In genomic region chr18:36427369-36427768, GRCh38 we compare ENCODE assay signal across 34 cellular contexts.
"Had no signal": no experiment of that assay in that cellular context is flagged by ENCODE, and none has a peak within 500 bp of the region (broad histone marks: within the 10 kb centered on the region; RNA-seq: fewer than 3 reads in every experiment).

No MANE protein-coding gene starts in this region.

- DNase-seq: activated CD4-positive, alpha-beta memory T cell treated with anti-CD3 and anti-CD28 coated beads for 36 hours; activated CD4-positive, alpha-beta T cell treated with anti-CD3 and anti-CD28 coated beads for 36 hours; activated CD4-positive, alpha-beta T cell treated with anti-CD3 and anti-CD28 coated beads, Interleukin-2, amount 10 ng/mL, durations not matched to agents 24 days and 14 days; activated CD4-positive, CD25-positive, alpha-beta regulatory T cell; activated CD4-positive, CD25-positive, alpha-beta regulatory T cell treated with anti-CD3 and anti-CD28 coated beads, Interleukin-2, amount 50 U/mL, for 72 hours; activated CD8-positive, alpha-beta memory T cell treated with anti-CD3 and anti-CD28 coated beads, Interleukin-2, amount 10 ng/mL, durations not matched to agents 7 days and 5 days; activated CD8-positive, alpha-beta memory T cell treated with anti-CD3 and anti-CD28 coated beads, Interleukin-2, amount 50 U/mL, for 4 hours; activated CD8-positive, alpha-beta T cell treated with anti-CD3 and anti-CD28 coated beads, Interleukin-2, amount 10 ng/mL, durations not matched to agents 7 days and 5 days; activated effector memory CD4-positive, alpha-beta T cell treated with anti-CD3 and anti-CD28 coated beads, Interleukin-2, amount 50 U/mL, for 16 hours; activated naive CD4-positive, alpha-beta T cell treated with anti-CD3 and anti-CD28 coated beads for 36 hours; activated naive CD8-positive, alpha-beta T cell treated with anti-CD3 and anti-CD28 coated beads for 36 hours; activated naive CD8-positive, alpha-beta T cell treated with anti-CD3 and anti-CD28 coated beads, Interleukin-2, amount 50 U/mL, for 24 hours; activated T-cell treated with anti-CD3 and anti-CD28 coated beads, Interleukin-2, amount 50 U/mL, for 1 hour; activated T-cell treated with anti-CD3 and anti-CD28 coated beads, Interleukin-2, amount 50 U/mL, for 48 hours; adrenal gland; amygdala; aorta; body of pancreas; dorsolateral prefrontal cortex; effector memory CD4-positive, alpha-beta T cell; endodermal cell; foreskin fibroblast; heart left ventricle; T-helper 17 cell; T1000 had no signal

- H3K27ac Mint-ChIP-seq: activated CD4-positive, alpha-beta memory T cell treated with anti-CD3 and anti-CD28 coated beads for 36 hours; activated CD4-positive, alpha-beta T cell treated with anti-CD3 and anti-CD28 coated beads for 36 hours; activated CD4-positive, alpha-beta T cell treated with anti-CD3 and anti-CD28 coated beads, Interleukin-2, amount 10 ng/mL, durations not matched to agents 24 days and 14 days; activated CD8-positive, alpha-beta memory T cell treated with anti-CD3 and anti-CD28 coated beads, Interleukin-2, amount 10 ng/mL, durations not matched to agents 7 days and 5 days; activated CD8-positive, alpha-beta T cell treated with anti-CD3 and anti-CD28 coated beads, Interleukin-2, amount 10 ng/mL, durations not matched to agents 7 days and 5 days; activated naive CD4-positive, alpha-beta T cell treated with anti-CD3 and anti-CD28 coated beads for 36 hours; activated naive CD4-positive, alpha-beta T cell treated with anti-CD3 and anti-CD28 coated beads, Interleukin-2, amount 50 U/mL, for 24 hours; activated naive CD8-positive, alpha-beta T cell treated with anti-CD3 and anti-CD28 coated beads for 36 hours; activated naive CD8-positive, alpha-beta T cell treated with anti-CD3 and anti-CD28 coated beads, Interleukin-2, amount 50 U/mL, for 24 hours; activated T-helper 1 cell treated with anti-CD3 and anti-CD28 coated beads, Interleukin-12 subunit alpha, Interleukin-12 subunit beta, Interleukin-2, Interleukin-4 antibody, amounts not matched to agents 30 ng/mL and 10 ng/mL and 1 ng/mL, durations not matched to agents 14 hours and 24 hours and 36 hours; activated T-helper 2 cell treated with anti-CD3 and anti-CD28 coated beads, Interferon-gamma antibody, Interleukin-2, Interleukin-4, amounts not matched to agents 10 μg/mL and 5 μg/mL and 100 μg/mL, durations not matched to agents 14 hours and 24 hours and 36 hours; dendritic cell treated with granulocyte-macrophage colony-stimulating factor and Interleukin-4, amounts not matched to agents 40 ng/mL and 50 ng/mL, for 4 days; endodermal cell; T-helper 17 cell; T-helper 2 cell treated with Interferon-gamma antibody and Interleukin-4, amounts not matched to agents 5 μg/mL and 100 μg/mL, for 36 hours had no signal

- H3K4me3 Mint-ChIP-seq: activated CD4-positive, alpha-beta memory T cell treated with anti-CD3 and anti-CD28 coated beads for 36 hours; activated CD4-positive, alpha-beta T cell treated with anti-CD3 and anti-CD28 coated beads for 36 hours; activated CD4-positive, alpha-beta T cell treated with anti-CD3 and anti-CD28 coated beads, Interleukin-2, amount 10 ng/mL, durations not matched to agents 24 days and 14 days; activated CD8-positive, alpha-beta memory T cell treated with anti-CD3 and anti-CD28 coated beads, Interleukin-2, amount 10 ng/mL, durations not matched to agents 7 days and 5 days; activated CD8-positive, alpha-beta T cell treated with anti-CD3 and anti-CD28 coated beads, Interleukin-2, amount 10 ng/mL, durations not matched to agents 7 days and 5 days; activated naive CD4-positive, alpha-beta T cell treated with anti-CD3 and anti-CD28 coated beads for 36 hours; activated naive CD4-positive, alpha-beta T cell treated with anti-CD3 and anti-CD28 coated beads, Interleukin-2, amount 50 U/mL, for 24 hours; activated naive CD8-positive, alpha-beta T cell treated with anti-CD3 and anti-CD28 coated beads for 36 hours; activated naive CD8-positive, alpha-beta T cell treated with anti-CD3 and anti-CD28 coated beads, Interleukin-2, amount 50 U/mL, for 24 hours; activated T-helper 1 cell treated with anti-CD3 and anti-CD28 coated beads, Interleukin-12 subunit alpha, Interleukin-12 subunit beta, Interleukin-2, Interleukin-4 antibody, amounts not matched to agents 30 ng/mL and 10 ng/mL and 1 ng/mL, durations not matched to agents 14 hours and 24 hours and 36 hours; central memory CD8-positive, alpha-beta T cell; dendritic cell treated with granulocyte-macrophage colony-stimulating factor and Interleukin-4, amounts not matched to agents 40 ng/mL and 50 ng/mL, for 4 days; endodermal cell; T-helper 17 cell; T-helper 2 cell treated with Interferon-gamma antibody and Interleukin-4, amounts not matched to agents 5 μg/mL and 100 μg/mL, for 36 hours had no signal

- H3K27me3 Mint-ChIP-seq: activated CD8-positive, alpha-beta memory T cell treated with anti-CD3 and anti-CD28 coated beads, Interleukin-2, amount 10 ng/mL, durations not matched to agents 7 days and 5 days had no signal

- H3K36me3 Mint-ChIP-seq: activated CD4-positive, alpha-beta memory T cell treated with anti-CD3 and anti-CD28 coated beads for 36 hours; activated CD8-positive, alpha-beta memory T cell treated with anti-CD3 and anti-CD28 coated beads, Interleukin-2, amount 10 ng/mL, durations not matched to agents 7 days and 5 days; activated naive CD4-positive, alpha-beta T cell treated with anti-CD3 and anti-CD28 coated beads, Interleukin-2, amount 50 U/mL, for 24 hours; activated naive CD8-positive, alpha-beta T cell treated with anti-CD3 and anti-CD28 coated beads for 36 hours had no signal

- H3K4me3 ChIP-seq: adrenal gland, body of pancreas, cardiac muscle cell, coronary artery, dorsolateral prefrontal cortex, heart left ventricle had no signal

- ATAC-seq: activated CD8-positive, alpha-beta memory T cell treated with anti-CD3 and anti-CD28 coated beads, Interleukin-2, amount 10 ng/mL, durations not matched to agents 7 days and 5 days; activated CD8-positive, alpha-beta T cell treated with anti-CD3 and anti-CD28 coated beads, Interleukin-2, amount 10 ng/mL, durations not matched to agents 7 days and 5 days; body of pancreas; esophagus mucosa; T-helper 17 cell had no signal

- H3K27ac ChIP-seq: adrenal gland, body of pancreas, coronary artery, dorsolateral prefrontal cortex had no signal

- H3K9me3 Mint-ChIP-seq: activated CD4-positive, alpha-beta memory T cell treated with anti-CD3 and anti-CD28 coated beads for 36 hours; activated CD4-positive, alpha-beta T cell treated with anti-CD3 and anti-CD28 coated beads, Interleukin-2, amount 10 ng/mL, durations not matched to agents 24 days and 14 days; activated naive CD4-positive, alpha-beta T cell treated with anti-CD3 and anti-CD28 coated beads for 36 hours; activated naive CD4-positive, alpha-beta T cell treated with anti-CD3 and anti-CD28 coated beads, Interleukin-2, amount 50 U/mL, for 24 hours; activated naive CD8-positive, alpha-beta T cell treated with anti-CD3 and anti-CD28 coated beads for 36 hours; activated naive CD8-positive, alpha-beta T cell treated with anti-CD3 and anti-CD28 coated beads, Interleukin-2, amount 50 U/mL, for 24 hours; activated T-helper 1 cell treated with anti-CD3 and anti-CD28 coated beads, Interleukin-12 subunit alpha, Interleukin-12 subunit beta, Interleukin-2, Interleukin-4 antibody, amounts not matched to agents 30 ng/mL and 10 ng/mL and 1 ng/mL, durations not matched to agents 14 hours and 24 hours and 36 hours; activated T-helper 2 cell treated with anti-CD3 and anti-CD28 coated beads, Interferon-gamma antibody, Interleukin-2, Interleukin-4, amounts not matched to agents 10 μg/mL and 5 μg/mL and 100 μg/mL, durations not matched to agents 14 hours and 24 hours and 36 hours; central memory CD8-positive, alpha-beta T cell; dendritic cell treated with granulocyte-macrophage colony-stimulating factor and Interleukin-4, amounts not matched to agents 40 ng/mL and 50 ng/mL, for 4 days; endodermal cell; T-helper 2 cell treated with Interferon-gamma antibody and Interleukin-4, amounts not matched to agents 5 μg/mL and 100 μg/mL, for 36 hours had no signal

- H3K27me3 ChIP-seq: adrenal gland, body of pancreas, cardiac muscle cell, dorsolateral prefrontal cortex, heart left ventricle had no signal

- H3K36me3 ChIP-seq: adrenal gland, cardiac muscle cell, heart left ventricle had no signal

- H3K9me3 ChIP-seq: adrenal gland, body of pancreas, heart left ventricle had no signal

- H3K4me1 Mint-ChIP-seq: activated CD4-positive, alpha-beta T cell treated with anti-CD3 and anti-CD28 coated beads for 36 hours; activated CD4-positive, alpha-beta T cell treated with anti-CD3 and anti-CD28 coated beads, Interleukin-2, amount 10 ng/mL, durations not matched to agents 24 days and 14 days; activated CD8-positive, alpha-beta memory T cell treated with anti-CD3 and anti-CD28 coated beads, Interleukin-2, amount 10 ng/mL, durations not matched to agents 7 days and 5 days; activated naive CD4-positive, alpha-beta T cell treated with anti-CD3 and anti-CD28 coated beads, Interleukin-2, amount 50 U/mL, for 24 hours; activated naive CD8-positive, alpha-beta T cell treated with anti-CD3 and anti-CD28 coated beads for 36 hours; activated naive CD8-positive, alpha-beta T cell treated with anti-CD3 and anti-CD28 coated beads, Interleukin-2, amount 50 U/mL, for 24 hours; central memory CD8-positive, alpha-beta T cell; T-helper 17 cell had no signal
